11 cellular contexts compared by ENCODE assay signal in genomic region chr1:198520524-198521254, GRCh38. TPM values are rescaled to one million over a fixed set of nuclear protein-coding genes. Genes with fewer than 3 reads are reported as not detected.
A peak's percentile ranks its signal among the peaks of the same experiment; 100 is the strongest.
DNase-seq lines count a peak whose midpoint lies in the region; ATAC-seq and TF ChIP-seq lines count a peak whose summit lies in the region.
"Had no signal": no experiment of that assay in that cellular context is flagged by ENCODE, and none has a peak within 500 bp of the region (broad histone marks: within the 10 kb centered on the region; RNA-seq: fewer than 3 reads in every experiment).

No MANE protein-coding gene starts in this region.

- no peak overlapping the region for H3K27ac Mint-ChIP-seq in mesothelial cell of epicardium
- H3K27ac Mint-ChIP-seq: dendritic cell treated with granulocyte-macrophage colony-stimulating factor and Interleukin-4, amounts not matched to agents 40 ng/mL and 50 ng/mL, for 4 days had no signal

- H3K9ac ChIP-seq in iPS-18a (ENCODE audit: low read length), result no peak overlapping the region

- peak overlapping the region; percentile 34 for H3K4me3 ChIP-seq in iPS-18a (ENCODE audit: low read length)

- peaks cover 20% of the 10 kb centered on the region for H3K4me1 Mint-ChIP-seq in mesothelial cell of epicardium

- no peaks in the 10 kb centered on the region for H3K36me3 ChIP-seq in iPS-18a (ENCODE audit: control insufficient read depth, low read depth, low read length)

- H3K27ac ChIP-seq in iPS-18a (ENCODE audit: low read length), result no peak overlapping the region

- no peaks in the 10 kb centered on the region for H3K27me3 Mint-ChIP-seq in mesothelial cell of epicardium (ENCODE audit: low read depth)
- H3K27me3 Mint-ChIP-seq: dendritic cell treated with granulocyte-macrophage colony-stimulating factor and Interleukin-4, amounts not matched to agents 40 ng/mL and 50 ng/mL, for 4 days had no signal

- DNase-seq in mesothelial cell of epicardium (ENCODE audit: low spot score in 2 of 2, unreplicated experiment in 2 of 2) (no peak), KG1 (lab: John Stamatoyannopoulos, UW) (no peak), COR-L47 (lab: John Stamatoyannopoulos, UW) (no peak), NCI-H2107 (lab: John Stamatoyannopoulos, UW) (no peak)
- DNase-seq: midbrain; stimulated activated CD8-positive, alpha-beta memory T cell treated with anti-CD3 and anti-CD28 coated beads, Interleukin-4, amount 100 ng/mL, for 48 hours had no signal

- H3K4me1 ChIP-seq in iPS-18a (ENCODE audit: control insufficient read depth, low read depth, low read length), result peaks cover 24% of the 10 kb centered on the region

- H3K4me3 Mint-ChIP-seq in mesothelial cell of epicardium, result no peak overlapping the region
- H3K4me3 Mint-ChIP-seq: dendritic cell treated with granulocyte-macrophage colony-stimulating factor and Interleukin-4, amounts not matched to agents 40 ng/mL and 50 ng/mL, for 4 days had no signal

- no peak for TF ChIP-seq CTCF in mesothelial cell of epicardium (IDR thresholded peaks at IDR 0.05; ENCODE audit: unreplicated experiment)

- no peaks in the 10 kb centered on the region for H3K9me3 ChIP-seq in iPS-18a (ENCODE audit: control insufficient read depth, low read depth, low read length)

- ATAC-seq in GM18520 (IDR thresholded peaks at IDR 0.05; ENCODE audit: unreplicated experiment) (peak; percentile 87), GM21723 (IDR thresholded peaks at IDR 0.05; ENCODE audit: unreplicated experiment) (peak; percentile 92), HG03571 (IDR thresholded peaks at IDR 0.05; ENCODE audit: unreplicated experiment) (peak; percentile 84)

- no peaks in the 10 kb centered on the region for H3K9me3 Mint-ChIP-seq in mesothelial cell of epicardium
- H3K9me3 Mint-ChIP-seq: dendritic cell treated with granulocyte-macrophage colony-stimulating factor and Interleukin-4, amounts not matched to agents 40 ng/mL and 50 ng/mL, for 4 days had no signal

- H3K36me3 Mint-ChIP-seq in mesothelial cell of epicardium, result no peaks in the 10 kb centered on the region

- H3K27me3 ChIP-seq in iPS-18a (ENCODE audit: control insufficient read depth, insufficient read depth, low read length), result no peaks in the 10 kb centered on the region

RNA-seq across cellular contexts. Expression of gene ATP6V1G3, which starts 19.8 kb away (rescaled TPM):
- total RNA-seq in mesothelial cell of epicardium, result not detected in 3 replicates
